ENCODE assay signal across 1 cellular context in genomic region chr17:62065611-62066468, GRCh38.
TF ChIP-seq lines count a peak whose summit lies in the region.

No MANE protein-coding gene starts in this region.

TF ChIP-seq in K562, 482 proteins besides CTCF, POLR2A, EP300 and RAD21 (continued from another document and continues in another):
- TF ChIP-seq ATF6 (CRISPR knock-in tag; IDR thresholded peaks at IDR 0.05) (no peak; the same call in 1 of the 2 replicates), SMAD3 (CRISPR knock-in tag; conservative IDR thresholded peaks at IDR 0.05) (no peak), NFYB (IDR thresholded peaks at IDR 0.05; ENCODE audit: extremely low read depth, insufficient read length) (peak; percentile 91), ZNF324 (CRISPR knock-in tag; IDR thresholded peaks at IDR 0.05) (no peak), ZNF668 (CRISPR knock-in tag; IDR thresholded peaks at IDR 0.05) (no peak), CEBPG (CRISPR knock-in tag; IDR thresholded peaks at IDR 0.05) (no peak), CEBPG (tag; conservative IDR thresholded peaks at IDR 0.05 in 1 of 2, IDR thresholded peaks at IDR 0.05 in 1 of 2) (no peak), ZMIZ1 (IDR thresholded peaks at IDR 0.05; ENCODE audit: low read depth in 2 of 2, low read length in 2 of 2) (no peak), ZNF717 (CRISPR knock-in tag; IDR thresholded peaks at IDR 0.05) (no peak), ZNF408 (CRISPR knock-in tag; IDR thresholded peaks at IDR 0.05; ENCODE audit: low read depth) (no peak), PHF8 (IDR thresholded peaks at IDR 0.05; ENCODE audit: borderline replicate concordance, low read length) (peak; percentile 90), KLF1 (tag; IDR thresholded peaks at IDR 0.05) (no peak), SAFB2 (IDR thresholded peaks at IDR 0.05; ENCODE audit: borderline replicate concordance, low read depth, low read length, severe bottlenecking) (no peak), NR2F6 (CRISPR knock-in tag; IDR thresholded peaks at IDR 0.05) (no peak), UBTF (IDR thresholded peaks at IDR 0.05; ENCODE audit: borderline replicate concordance in 1 of 2, low read depth in 2 of 2, low read length in 2 of 2) (peak in 1 of 2 experiments; percentile 12; a peak in 1 of 4 replicates), HMBOX1 (IDR thresholded peaks at IDR 0.05) (no peak), CTBP1 (IDR thresholded peaks at IDR 0.05; ENCODE audit: borderline replicate concordance) (peak; percentile 53; the same call in 1 of the 2 replicates), SAFB (IDR thresholded peaks at IDR 0.05; ENCODE audit: borderline replicate concordance, low read depth, low read length) (no peak), HLTF (IDR thresholded peaks at IDR 0.05) (no peak), PRDM10 (IDR thresholded peaks at IDR 0.05; ENCODE audit: partially characterized antibody) (peak; percentile 74), TCF15 (CRISPR knock-in tag; IDR thresholded peaks at IDR 0.05) (no peak), MCM7 (IDR thresholded peaks at IDR 0.05) (no peak), MXD1 (CRISPR knock-in tag; IDR thresholded peaks at IDR 0.05; ENCODE audit: borderline replicate concordance, poor library complexity, severe bottlenecking) (no peak), ID3 (CRISPR knock-in tag; IDR thresholded peaks at IDR 0.05) (no peak), ID3 (tag; IDR thresholded peaks at IDR 0.05) (no peak), ZNF12 (CRISPR knock-in tag; IDR thresholded peaks at IDR 0.05) (no peak), ARID3B (CRISPR knock-in tag; IDR thresholded peaks at IDR 0.05; ENCODE audit: borderline replicate concordance) (no peak), PCBP2 (IDR thresholded peaks at IDR 0.05; ENCODE audit: low read depth, low read length, poor library complexity, severe bottlenecking) (no peak), RBM17 (IDR thresholded peaks at IDR 0.05; ENCODE audit: borderline replicate concordance, low read depth, low read length) (no peak), ZNF3 (CRISPR knock-in tag; IDR thresholded peaks at IDR 0.05) (no peak), ZNF551 (CRISPR knock-in tag; IDR thresholded peaks at IDR 0.05) (no peak), MLLT1 (IDR thresholded peaks at IDR 0.05) (peak in 1 of 2 experiments; percentile 85; a peak in 2 of 4 replicates), ZNF174 (CRISPR knock-in tag; IDR thresholded peaks at IDR 0.05) (no peak), MTA3 (IDR thresholded peaks at IDR 0.05; ENCODE audit: borderline replicate concordance) (peak; percentile 75; the same call in 1 of the 2 replicates)
